ENCODE assay signal across 21 cellular contexts in the genomic region with DNA sequence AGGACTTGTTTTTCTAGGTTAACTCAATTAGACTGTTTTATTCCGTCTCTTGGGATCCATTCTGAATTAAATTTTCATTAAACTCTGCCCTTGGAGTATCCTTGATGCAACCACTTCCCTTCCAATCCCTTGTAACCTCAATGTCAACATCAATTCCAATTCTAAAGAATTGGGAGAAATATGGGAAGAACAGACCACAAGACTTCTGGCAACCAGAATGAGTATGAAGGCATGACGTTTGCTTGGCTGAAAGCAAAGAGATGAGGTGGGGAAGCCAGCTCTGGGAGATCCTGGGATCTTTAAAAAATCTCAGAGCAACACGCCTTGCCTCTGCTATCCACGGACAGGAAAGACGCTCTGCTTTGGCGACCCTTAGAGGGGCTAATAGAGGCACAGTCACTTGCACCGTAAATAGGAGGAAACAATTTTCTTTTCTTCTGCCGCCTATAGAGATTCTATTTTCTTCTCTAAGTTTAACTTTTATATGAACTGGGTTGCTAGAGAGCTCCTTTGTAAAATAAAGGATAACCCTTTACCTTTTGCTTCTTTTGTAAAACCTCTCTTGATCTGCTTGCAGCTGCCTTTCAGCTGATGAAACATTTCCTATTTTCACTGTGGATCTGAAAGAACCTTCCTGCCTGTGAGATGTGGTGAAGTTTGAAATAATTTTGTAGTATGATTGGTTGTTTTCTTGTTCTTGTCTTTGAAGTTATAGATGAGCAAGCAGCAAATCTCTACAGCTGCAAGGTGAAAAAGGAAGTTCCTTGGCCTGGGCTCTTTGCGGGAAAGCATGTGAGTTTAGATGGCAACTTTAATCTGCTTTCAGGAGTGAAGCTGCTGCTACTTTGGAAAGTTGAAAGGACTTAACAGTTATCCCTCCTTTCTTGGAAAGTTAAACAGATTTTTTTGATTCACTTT. TPM values are rescaled to one million over a fixed set of nuclear protein-coding genes. Genes with fewer than 3 reads are reported as not detected.
A peak's percentile ranks its signal among the peaks of the same experiment; 100 is the strongest.
DNase-seq lines count a peak whose midpoint lies in the region; ATAC-seq and TF ChIP-seq lines count a peak whose summit lies in the region.
"Had no signal": no experiment of that assay in that cellular context is flagged by ENCODE, and none has a peak within 500 bp of the region (broad histone marks: within the 10 kb centered on the region; RNA-seq: fewer than 3 reads in every experiment).

Gene ASIP (plus strand): TSS at position 726 of the 918 bp plus-strand sequence. CDS start 18,952 bp downstream, outside the sequence.

- peak within 1 kb of the TSS; percentile 59 for H3K4me2 ChIP-seq in DND-41 (ENCODE audit: insufficient read depth, low read length)
- H3K4me2 ChIP-seq: neural progenitor cell had no signal

- intact Hi-C loops in naive thymus-derived CD4-positive, alpha-beta T cell (cut with micrococcal nuclease) = no loop called here

- H3K4me1 Mint-ChIP-seq in activated T-cell treated with anti-CD3 and anti-CD28 coated beads, Interleukin-2, amount 50 U/mL, for 24 hours (ENCODE audit: low read depth) = peaks cover 20% of the 10 kb centered on the region
- H3K4me1 Mint-ChIP-seq in T-helper 17 cell = peaks cover 8% of the 10 kb centered on the region
- H3K4me1 Mint-ChIP-seq in naive thymus-derived CD4-positive, alpha-beta T cell = peaks cover 12 to 34% (median 29%) of the 10 kb centered on the region in 7 donors
- peaks cover 3% of the 10 kb centered on the region for H3K4me1 Mint-ChIP-seq in endothelial cell (ENCODE audit: unreplicated experiment)
- H3K4me1 Mint-ChIP-seq in endodermal cell = peaks cover 4% of the 10 kb centered on the region

- H3K4me3 ChIP-seq in DND-41 (ENCODE audit: low read depth in 1 of 2, low read length in 2 of 2) (peak within 1 kb of the TSS in 1 of 2 experiments; percentile 37; a peak in 2 of 4 replicates), endodermal cell (ENCODE audit: low read length) (no peak within 1 kb of the TSS)
- H3K4me3 ChIP-seq in naive thymus-derived CD4-positive, alpha-beta T cell (ENCODE audit: low read length) = no peak within 1 kb of the TSS
- H3K4me3 ChIP-seq: neural progenitor cell, sigmoid colon, upper lobe of right lung had no signal

- no peak for DNase-seq in activated T-cell treated with anti-CD3 and anti-CD28 coated beads, Interleukin-2, amount 50 U/mL, for 24 hours
- no peak for DNase-seq in activated T-cell treated with anti-CD3 and anti-CD28 coated beads, Interleukin-2, amount 50 U/mL, for 48 hours
- peak; percentile 65 for DNase-seq in DND-41
- DNase-seq in T-helper 17 cell = no peak
- peak in 6 of 9 donors; percentile 23 to 60 (median 52) for DNase-seq in naive thymus-derived CD4-positive, alpha-beta T cell
- DNase-seq in NCI-H2081 treated with DMSO at 0.1 percent for 48 hours (lab: John Stamatoyannopoulos, UW) = no peak
- no peak for DNase-seq in endothelial cell (ENCODE audit: low spot score)
- no peak for DNase-seq in endodermal cell
- DNase-seq: activated gamma-delta T cell treated with Interleukin-2 at 50 U/mL for 16 hours; DMS 273 treated with DMSO at 0.1 percent for 48 hours; effector memory CD4-positive, alpha-beta T cell; foreskin keratinocyte; mammary epithelial cell; NCI-H187 treated with DMSO at 0.1 percent for 48 hours; NCI-H524 treated with DMSO at 0.1 percent for 48 hours; sigmoid colon; stimulated activated CD4-positive, alpha-beta T cell treated with anti-CD3 and anti-CD28 coated beads, Interleukin-4, amount 100 ng/mL, for 1 hour; upper lobe of right lung had no signal

- peak within 1 kb of the TSS; percentile 33 for H3K9ac ChIP-seq in DND-41 (ENCODE audit: low read depth, low read length)
- H3K9ac ChIP-seq in endodermal cell (ENCODE audit: extremely low read depth, low read length, poor library complexity, severe bottlenecking) = no peak within 1 kb of the TSS
- H3K9ac ChIP-seq: neural progenitor cell had no signal

- 81 to 85% methylated on average over 6 to 9 of the region's 9 CpGs for WGBS in endodermal cell (ENCODE audit: insufficient coverage in 1 of 2, insufficient read length in 1 of 2), 2 experiments

- H3K27ac ChIP-seq in DND-41 (ENCODE audit: low read length) (peak within 1 kb of the TSS; percentile 49), endodermal cell (ENCODE audit: low read depth, low read length) (no peak within 1 kb of the TSS)
- H3K27ac ChIP-seq in naive thymus-derived CD4-positive, alpha-beta T cell (ENCODE audit: low read depth, low read length) = no peak within 1 kb of the TSS
- H3K27ac ChIP-seq: foreskin keratinocyte, neural progenitor cell, sigmoid colon, upper lobe of right lung had no signal

- H3K9me3 Mint-ChIP-seq in activated T-cell treated with anti-CD3 and anti-CD28 coated beads, Interleukin-2, amount 50 U/mL, for 24 hours = peaks cover 16% of the 10 kb centered on the region
- peaks cover 0 to 23% (median 13%) of the 10 kb centered on the region in 11 donors for H3K9me3 Mint-ChIP-seq in naive thymus-derived CD4-positive, alpha-beta T cell
- H3K9me3 Mint-ChIP-seq in endothelial cell (ENCODE audit: unreplicated experiment) (no peaks in the 10 kb centered on the region), endodermal cell (peaks cover 20% of the 10 kb centered on the region)

- POLR2A ChIA-PET in naive thymus-derived CD4-positive, alpha-beta T cell (lab: Charles Lee) = interaction anchor here (0.6 to 1.4 kb wide), 3 partner anchors 8 to 461 kb away, joined by 3 to 4 read pairs (median 3); no protein-coding TSS in a partner anchor

- peak within 1 kb of the TSS; percentile 18 for H3K27ac Mint-ChIP-seq in activated T-cell treated with anti-CD3 and anti-CD28 coated beads, Interleukin-2, amount 50 U/mL, for 24 hours
- H3K27ac Mint-ChIP-seq in T-helper 17 cell (no peak within 1 kb of the TSS), endothelial cell (ENCODE audit: unreplicated experiment) (no peak within 1 kb of the TSS), endodermal cell (no peak within 1 kb of the TSS)
- peak within 1 kb of the TSS; percentile 41 to 83 (median 53) for H3K27ac Mint-ChIP-seq in naive thymus-derived CD4-positive, alpha-beta T cell
- H3K27ac Mint-ChIP-seq: neural progenitor cell had no signal

- CTCF ChIA-PET in naive thymus-derived CD4-positive, alpha-beta T cell (lab: Charles Lee) = interaction anchor here (1.1 kb wide), 1 partner anchor 15 kb away, joined by 3 read pairs; no protein-coding TSS in a partner anchor

- no peaks in the 10 kb centered on the region for H4K20me1 ChIP-seq in DND-41 (ENCODE audit: insufficient read depth, low read length)

- peak within 1 kb of the TSS; percentile 68 for H2AFZ ChIP-seq in DND-41 (ENCODE audit: low read depth, low read length)
- H2AFZ ChIP-seq: neural progenitor cell had no signal

- H3K27me3 ChIP-seq in DND-41 (ENCODE audit: insufficient read depth, low read length, poor library complexity) = no peaks in the 10 kb centered on the region
- H3K27me3 ChIP-seq in naive thymus-derived CD4-positive, alpha-beta T cell (ENCODE audit: control insufficient read depth in 2 of 2, insufficient read depth in 2 of 2, low read length in 2 of 2) = no peaks in the 10 kb centered on the region
- no peaks in the 10 kb centered on the region for H3K27me3 ChIP-seq in endodermal cell (ENCODE audit: control insufficient read depth, insufficient read depth, low read length, poor library complexity, severe bottlenecking)
- H3K27me3 ChIP-seq: neural progenitor cell, sigmoid colon, upper lobe of right lung had no signal

- H3K9me3 ChIP-seq in DND-41 (ENCODE audit: insufficient read depth, low read length, severe bottlenecking) (no peaks in the 10 kb centered on the region), T-helper 17 cell (ENCODE audit: control insufficient read depth, low read length, poor library complexity, severe bottlenecking) (peaks cover 3% of the 10 kb centered on the region), endodermal cell (ENCODE audit: control insufficient read depth, low read length) (peaks cover 21% of the 10 kb centered on the region)
- no peaks in the 10 kb centered on the region for H3K9me3 ChIP-seq in naive thymus-derived CD4-positive, alpha-beta T cell (ENCODE audit: control insufficient read depth in 2 of 3, low read length in 3 of 3)
- H3K9me3 ChIP-seq: upper lobe of right lung had no signal

- peaks cover 3% of the 10 kb centered on the region for H3K27me3 Mint-ChIP-seq in activated T-cell treated with anti-CD3 and anti-CD28 coated beads, Interleukin-2, amount 50 U/mL, for 24 hours
- peaks cover 25% of the 10 kb centered on the region for H3K27me3 Mint-ChIP-seq in T-helper 17 cell
- peaks cover 0 to 21% (median 0%) of the 10 kb centered on the region in 5 donors for H3K27me3 Mint-ChIP-seq in naive thymus-derived CD4-positive, alpha-beta T cell
- H3K27me3 Mint-ChIP-seq in endothelial cell (ENCODE audit: unreplicated experiment) = no peaks in the 10 kb centered on the region
- H3K27me3 Mint-ChIP-seq in endodermal cell (ENCODE audit: insufficient read depth) = peaks cover 23% of the 10 kb centered on the region

- ATAC-seq in DND-41 (ENCODE audit: insufficient read depth, low read depth) (peak; percentile 94), T-helper 17 cell (no peak)
- peak; percentile 52 for ATAC-seq in naive thymus-derived CD4-positive, alpha-beta T cell
- ATAC-seq: foreskin keratinocyte, upper lobe of right lung had no signal

- H3K36me3 ChIP-seq in DND-41 (ENCODE audit: insufficient read depth, low read length) (no peaks in the 10 kb centered on the region), endodermal cell (ENCODE audit: control insufficient read depth, insufficient read depth, low read length) (no peaks in the 10 kb centered on the region)
- no peaks in the 10 kb centered on the region for H3K36me3 ChIP-seq in naive thymus-derived CD4-positive, alpha-beta T cell (ENCODE audit: control insufficient read depth in 2 of 3, insufficient read depth in 3 of 3, low read length in 3 of 3)
- H3K36me3 ChIP-seq: neural progenitor cell, sigmoid colon, upper lobe of right lung had no signal

- TF ChIP-seq CTCF in DND-41 (IDR thresholded peaks at IDR 0.05; ENCODE audit: borderline replicate concordance, extremely low read depth, low read length, poor library complexity, severe bottlenecking) (no peak), endothelial cell (IDR thresholded peaks at IDR 0.05; ENCODE audit: unreplicated experiment) (no peak), endodermal cell (conservative IDR thresholded peaks at IDR 0.05) (no peak)

- H3K79me2 ChIP-seq in DND-41 (ENCODE audit: insufficient read depth, low read length) = no peaks in the 10 kb centered on the region

- H3K36me3 Mint-ChIP-seq in activated T-cell treated with anti-CD3 and anti-CD28 coated beads, Interleukin-2, amount 50 U/mL, for 24 hours (ENCODE audit: low read depth) = no peaks in the 10 kb centered on the region
- H3K36me3 Mint-ChIP-seq in T-helper 17 cell (ENCODE audit: low read depth) = peaks cover 3% of the 10 kb centered on the region
- H3K36me3 Mint-ChIP-seq in naive thymus-derived CD4-positive, alpha-beta T cell = peaks cover 4 to 14% (median 12%) of the 10 kb centered on the region in 5 donors
- H3K36me3 Mint-ChIP-seq in endothelial cell (ENCODE audit: low read depth, unreplicated experiment) = no peaks in the 10 kb centered on the region
- no peaks in the 10 kb centered on the region for H3K36me3 Mint-ChIP-seq in endodermal cell (ENCODE audit: low read depth)

- no peak within 1 kb of the TSS for H3K4me3 Mint-ChIP-seq in activated T-cell treated with anti-CD3 and anti-CD28 coated beads, Interleukin-2, amount 50 U/mL, for 24 hours
- H3K4me3 Mint-ChIP-seq in T-helper 17 cell (peak within 1 kb of the TSS; percentile 22), endothelial cell (ENCODE audit: unreplicated experiment) (no peak within 1 kb of the TSS), endodermal cell (no peak within 1 kb of the TSS)
- H3K4me3 Mint-ChIP-seq in naive thymus-derived CD4-positive, alpha-beta T cell = peak within 1 kb of the TSS; percentile 24 to 69 (median 56)
- H3K4me3 Mint-ChIP-seq: neural progenitor cell had no signal

- peaks cover 24% of the 10 kb centered on the region for H3K4me1 ChIP-seq in DND-41 (ENCODE audit: insufficient read depth, low read length)
- H3K4me1 ChIP-seq in naive thymus-derived CD4-positive, alpha-beta T cell (ENCODE audit: control insufficient read depth in 2 of 2, insufficient read depth in 2 of 2, low read length in 2 of 2) = peaks cover 0 to 15% of the 10 kb centered on the region in 2 donors
- no peaks in the 10 kb centered on the region for H3K4me1 ChIP-seq in endodermal cell (ENCODE audit: control insufficient read depth, insufficient read depth, low read length)
- H3K4me1 ChIP-seq: foreskin keratinocyte, sigmoid colon, upper lobe of right lung had no signal

RNA-seq across cellular contexts. Expression of gene ASIP, which starts in this region (rescaled TPM):
- total RNA-seq in T-helper 17 cell = not detected
- total RNA-seq in naive thymus-derived CD4-positive, alpha-beta T cell = not detected
- polyA plus RNA-seq in naive thymus-derived CD4-positive, alpha-beta T cell = not detected
- total RNA-seq in endothelial cell (ENCODE audit: unreplicated experiment) = not detected
- not detected for total RNA-seq in endodermal cell
- polyA plus RNA-seq in endodermal cell (2013, experiment 1 of 2) = not detected
- not detected for polyA plus RNA-seq in endodermal cell (2013, experiment 2 of 2)
- total RNA-seq: foreskin keratinocyte; mammary epithelial cell; T-helper 1 cell treated with Interleukin-12 subunit alpha and Interleukin-12 subunit beta and Interleukin-4 antibody, amounts not matched to agents 30 ng/mL and 1 ng/mL, for 36 hours; upper lobe of right lung had no signal
- polyA plus RNA-seq: AG04450, foreskin keratinocyte, mammary epithelial cell had no signal

Comparison
In these comparisons a context has a peak if more than half of its experiments do, and no peak if none do; other contexts are left out.
1. Peak in DNase-seq and ATAC-seq in naive thymus-derived CD4-positive, alpha-beta T cell; RNA of the gene not detected or under 1 TPM.
2. H3K27ac Mint-ChIP-seq: peak in activated T-cell treated with anti-CD3 and anti-CD28 coated beads, Interleukin-2, amount 50 U/mL, for 24 hours (single experiment) and naive thymus-derived CD4-positive, alpha-beta T cell (9 of 9); none in T-helper 17 cell (single experiment), endothelial cell (single experiment) and endodermal cell (single experiment).
3. H3K4me3 Mint-ChIP-seq: peak in T-helper 17 cell (single experiment) and naive thymus-derived CD4-positive, alpha-beta T cell (10 of 10); none in activated T-cell treated with anti-CD3 and anti-CD28 coated beads, Interleukin-2, amount 50 U/mL, for 24 hours (single experiment), endothelial cell (single experiment) and endodermal cell (single experiment).